ENCODE assay signal across 10 cellular contexts in the genomic region with DNA sequence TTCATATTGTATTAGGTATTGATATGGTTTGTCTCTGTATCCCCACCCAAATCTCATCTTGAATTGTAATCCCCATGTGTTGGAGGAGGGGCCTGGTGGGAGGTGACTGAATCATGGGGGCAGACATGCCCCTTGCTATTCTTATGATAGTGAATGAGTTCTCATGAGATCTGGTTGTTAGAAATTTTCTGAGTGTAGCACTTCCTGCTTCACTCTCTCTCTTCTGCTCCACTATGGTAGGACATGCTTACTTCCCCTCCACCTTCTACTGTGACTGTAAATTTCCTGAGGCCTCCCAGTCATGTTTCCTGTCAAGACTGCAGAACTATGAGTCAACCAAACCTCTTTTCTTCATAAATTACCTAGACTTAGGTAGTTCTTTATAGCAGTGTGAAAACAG.
A peak's percentile ranks its signal among the peaks of the same experiment; 100 is the strongest.
DNase-seq lines count a peak whose midpoint lies in the region; ATAC-seq and TF ChIP-seq lines count a peak whose summit lies in the region.
"Had no signal": no experiment of that assay in that cellular context is flagged by ENCODE, and none has a peak within 500 bp of the region (broad histone marks: within the 10 kb centered on the region; RNA-seq: fewer than 3 reads in every experiment).

No MANE protein-coding gene starts in this region.

- no peaks in the 10 kb centered on the region for H3K27me3 ChIP-seq in colonic mucosa

- POLR2A ChIA-PET in GM10248 (lab: Yijun Ruan, JAX) = no interaction called here

- ATAC-seq in GM18861 (IDR thresholded peaks at IDR 0.05; ENCODE audit: unreplicated experiment) (peak; percentile 67), HG03457 (IDR thresholded peaks at IDR 0.05; ENCODE audit: unreplicated experiment) (no peak)
- ATAC-seq in activated T-cell treated with anti-CD3 and anti-CD28 coated beads, Interleukin-2, amount 50 U/mL, for 72 hours (replicated peaks in 1 of 2) = peak; percentile 94 to 96

- H3K27ac Mint-ChIP-seq in activated T-cell treated with anti-CD3 and anti-CD28 coated beads, Interleukin-2, amount 50 U/mL, for 72 hours = peak overlapping the region; percentile 39

- no peaks in the 10 kb centered on the region for H3K27me3 Mint-ChIP-seq in activated T-cell treated with anti-CD3 and anti-CD28 coated beads, Interleukin-2, amount 50 U/mL, for 72 hours (ENCODE audit: low read depth)

- no peaks in the 10 kb centered on the region for H3K9me3 ChIP-seq in colonic mucosa

- H3K27ac ChIP-seq in colonic mucosa = no peak overlapping the region

- no peaks in the 10 kb centered on the region for H3K4me1 ChIP-seq in colonic mucosa

- H3K4me3 ChIP-seq in colonic mucosa = no peak overlapping the region
- H3K4me3 ChIP-seq: smooth muscle cell had no signal

- intact Hi-C loops in colonic mucosa (cut with DNase I) = no loop called here

- peaks cover 30% of the 10 kb centered on the region for H3K4me1 Mint-ChIP-seq in activated T-cell treated with anti-CD3 and anti-CD28 coated beads, Interleukin-2, amount 50 U/mL, for 72 hours (ENCODE audit: low read depth)

- H3K4me3 Mint-ChIP-seq in activated T-cell treated with anti-CD3 and anti-CD28 coated beads, Interleukin-2, amount 50 U/mL, for 72 hours = peak overlapping the region; percentile 13 to 14

- H3K36me3 Mint-ChIP-seq in activated T-cell treated with anti-CD3 and anti-CD28 coated beads, Interleukin-2, amount 50 U/mL, for 72 hours (ENCODE audit: insufficient read depth in 2 of 2) = peaks cover 2 to 4% of the 10 kb centered on the region in 2 donors

- no peak overlapping the region for H3K9ac ChIP-seq in colonic mucosa (ENCODE audit: low read depth in 2 of 2, low read length in 2 of 2)

- TF ChIP-seq CTCF in GM10248 (IDR thresholded peaks at IDR 0.05; ENCODE audit: control extremely low read depth, extremely low read depth, low read depth, missing control alignments) = no peak
- TF ChIP-seq CTCF in colonic mucosa (IDR thresholded peaks at IDR 0.05) = no peak

- peaks cover 3 to 4% of the 10 kb centered on the region in 2 donors for H3K9me3 Mint-ChIP-seq in activated T-cell treated with anti-CD3 and anti-CD28 coated beads, Interleukin-2, amount 50 U/mL, for 72 hours

- CTCF ChIA-PET in GM10248 (lab: Yijun Ruan, JAX) = no interaction called here

- DNase-seq in HT1080 (ENCODE audit: low read depth) = peak; percentile 80
- peak; percentile 47 to 49 for DNase-seq in activated T-cell treated with anti-CD3 and anti-CD28 coated beads, Interleukin-2, amount 50 U/mL, for 72 hours
- DNase-seq in stimulated activated CD4-positive, alpha-beta T cell treated with anti-CD3 and anti-CD28 coated beads, Interleukin-1b, Interleukin-23, amount 100 ng/mL, for 48 hours = peak; percentile 48
- DNase-seq in DMS 273 (lab: John Stamatoyannopoulos, UW; ENCODE audit: unreplicated experiment) = no peak
- DNase-seq in GM10248 (ENCODE audit: extremely low spot score) = no peak
- no peak for DNase-seq in colonic mucosa
- DNase-seq: foreskin melanocyte had no signal

- H3K36me3 ChIP-seq in colonic mucosa = no peaks in the 10 kb centered on the region

Comparison
In these comparisons a context has a peak if more than half of its experiments do, and no peak if none do; other contexts are left out.
1. DNase-seq: peak in HT1080 (single experiment), activated T-cell treated with anti-CD3 and anti-CD28 coated beads, Interleukin-2, amount 50 U/mL, for 72 hours (2 of 2) and stimulated activated CD4-positive, alpha-beta T cell treated with anti-CD3 and anti-CD28 coated beads, Interleukin-1b, Interleukin-23, amount 100 ng/mL, for 48 hours (single experiment); none in DMS 273 (single experiment), GM10248 (single experiment) and colonic mucosa (single experiment).